In the genomic region with DNA sequence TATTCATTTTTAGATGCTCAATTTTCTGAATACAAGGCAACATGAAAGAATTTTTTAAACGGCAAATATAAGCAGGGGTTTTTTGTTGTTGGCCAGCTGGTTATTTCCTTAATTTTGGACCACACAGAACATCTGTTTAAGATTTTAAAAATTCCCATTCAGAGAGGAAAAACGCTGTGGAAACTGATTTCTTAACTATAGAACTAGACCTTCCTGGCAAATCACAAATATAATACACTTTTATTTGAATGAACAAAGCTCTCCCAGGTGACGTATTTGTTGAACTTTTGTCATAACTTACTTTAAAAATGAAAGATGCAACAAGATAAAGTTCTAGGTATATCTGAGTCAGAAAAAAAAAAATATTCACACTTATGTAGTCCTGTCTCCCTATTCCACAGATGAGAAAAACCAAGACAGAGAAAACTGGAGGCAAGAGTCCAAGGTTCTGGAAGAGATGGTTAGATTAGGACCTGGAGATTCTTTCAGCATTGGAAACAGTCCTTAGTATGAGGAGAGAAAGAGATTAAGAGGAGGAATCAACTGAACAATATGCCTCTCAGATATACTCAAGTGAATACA, we compare ENCODE assay signal across 4 cellular contexts.
"Had no signal": no experiment of that assay in that cellular context is flagged by ENCODE, and none has a peak within 500 bp of the region (broad histone marks: within the 10 kb centered on the region; RNA-seq: fewer than 3 reads in every experiment).

No MANE protein-coding gene starts in this region.

- H2AFZ ChIP-seq: GM23338 had no signal

- H3K4me2 ChIP-seq: GM23338 had no signal

- DNase-seq: H9, HCEC 1CT had no signal

- H3K27ac Mint-ChIP-seq: GM23338, H9, IgD-negative memory B cell had no signal

- ATAC-seq: GM23338 had no signal

- H3K36me3 Mint-ChIP-seq: IgD-negative memory B cell had no signal

- H3K4me3 Mint-ChIP-seq: GM23338, H9, IgD-negative memory B cell had no signal

- H3K9me3 Mint-ChIP-seq: GM23338, H9 had no signal

- H3K4me1 Mint-ChIP-seq: GM23338, IgD-negative memory B cell had no signal

- H3K4me3 ChIP-seq: GM23338 had no signal

- H3K27me3 Mint-ChIP-seq: IgD-negative memory B cell had no signal
